In genomic region chr14:52694761-52695480, GRCh38 we compare ENCODE assay signal across 1 cellular context.
TF ChIP-seq lines count a peak whose summit lies in the region.

No MANE protein-coding gene starts in this region.

TF ChIP-seq in GM12878, 131 proteins besides CTCF, POLR2A, EP300 and RAD21 (continued from another document):
- TF ChIP-seq SUPT20H (IDR thresholded peaks at IDR 0.05; ENCODE audit: borderline replicate concordance, control insufficient read depth, low read depth, low read length): no peak
- no peak for TF ChIP-seq RELB (IDR thresholded peaks at IDR 0.05; ENCODE audit: low read depth)
- TF ChIP-seq NBN (IDR thresholded peaks at IDR 0.05): peak; percentile 42; the same call in 1 of the 2 replicates
- TF ChIP-seq YY1 (IDR thresholded peaks at IDR 0.05; ENCODE audit: low read depth, low read length): peak; percentile 92
- TF ChIP-seq SREBF1 (IDR thresholded peaks at IDR 0.05; ENCODE audit: low read length): no peak
- no peak for TF ChIP-seq ZNF687 (IDR thresholded peaks at IDR 0.05)
- no peak for TF ChIP-seq FOS (IDR thresholded peaks at IDR 0.05; ENCODE audit: borderline replicate concordance, extremely low read depth, insufficient read length)
- no peak for TF ChIP-seq ZZZ3 (IDR thresholded peaks at IDR 0.05; ENCODE audit: control insufficient read depth, insufficient read length, low read depth)
- peak; percentile 98 for TF ChIP-seq RUNX3 (IDR thresholded peaks at IDR 0.05; ENCODE audit: low read length)
- no peak for TF ChIP-seq BMI1 (IDR thresholded peaks at IDR 0.05; ENCODE audit: borderline replicate concordance)
- no peak for TF ChIP-seq STAT3 (IDR thresholded peaks at IDR 0.05; ENCODE audit: low read depth, low read length)
- no peak for TF ChIP-seq NR2F1 (conservative IDR thresholded peaks at IDR 0.05)
- peak; percentile 69; the same call in 1 of the 2 replicates for TF ChIP-seq IKZF1 (conservative IDR thresholded peaks at IDR 0.05)
- no peak for TF ChIP-seq KLF5 (IDR thresholded peaks at IDR 0.05; ENCODE audit: partially characterized antibody)
- TF ChIP-seq GABPA (IDR thresholded peaks at IDR 0.05; ENCODE audit: low read depth): no peak
- TF ChIP-seq NKRF (conservative IDR thresholded peaks at IDR 0.05): 0 out of 2 replicates have a peak, but pooled peaks have one; percentile 63
- TF ChIP-seq ZBTB4 (CRISPR knock-in tag; IDR thresholded peaks at IDR 0.05): no peak
- no peak for TF ChIP-seq PML (IDR thresholded peaks at IDR 0.05; ENCODE audit: low read length)
- TF ChIP-seq MLLT1 (IDR thresholded peaks at IDR 0.05): peak; percentile 82
- no peak for TF ChIP-seq CEBPB (IDR thresholded peaks at IDR 0.05; ENCODE audit: borderline replicate concordance in 1 of 2, low read depth in 2 of 2, low read length in 2 of 2)
- peak; percentile 94 for TF ChIP-seq CBFB (IDR thresholded peaks at IDR 0.05; ENCODE audit: low read depth)
- TF ChIP-seq CUX1 (IDR thresholded peaks at IDR 0.05; ENCODE audit: insufficient replicate concordance, low read depth, low read length): no peak
- 0 out of 2 replicates have a peak, but pooled peaks have one; percentile 29 for TF ChIP-seq HDGF (IDR thresholded peaks at IDR 0.05)
- TF ChIP-seq MTA2 (IDR thresholded peaks at IDR 0.05; ENCODE audit: low read depth): no peak
- no peak for TF ChIP-seq CBX3 (IDR thresholded peaks at IDR 0.05; ENCODE audit: borderline replicate concordance, low read depth)
- peak; percentile 32; the same call in 1 of the 2 replicates for TF ChIP-seq CREB1 (IDR thresholded peaks at IDR 0.05; ENCODE audit: low read depth)
- TF ChIP-seq HDAC6 (IDR thresholded peaks at IDR 0.05; ENCODE audit: unreplicated experiment): peak; percentile 61
- peak in 1 of 2 experiments; percentile 17; a peak in 1 of 4 replicates for TF ChIP-seq ETV6 (conservative IDR thresholded peaks at IDR 0.05 in 1 of 2, IDR thresholded peaks at IDR 0.05 in 1 of 2; ENCODE audit: borderline replicate concordance in 1 of 2, low read depth in 1 of 2)
- no peak for TF ChIP-seq NFYA (IDR thresholded peaks at IDR 0.05; ENCODE audit: borderline replicate concordance, low read depth, low read length)
- TF ChIP-seq SMARCA5 (IDR thresholded peaks at IDR 0.05): no peak
TF ChIP-seq in GM12878: peak in this region for 12.
